Comparison of ENCODE assay signal across 17 cellular contexts in the genomic region with DNA sequence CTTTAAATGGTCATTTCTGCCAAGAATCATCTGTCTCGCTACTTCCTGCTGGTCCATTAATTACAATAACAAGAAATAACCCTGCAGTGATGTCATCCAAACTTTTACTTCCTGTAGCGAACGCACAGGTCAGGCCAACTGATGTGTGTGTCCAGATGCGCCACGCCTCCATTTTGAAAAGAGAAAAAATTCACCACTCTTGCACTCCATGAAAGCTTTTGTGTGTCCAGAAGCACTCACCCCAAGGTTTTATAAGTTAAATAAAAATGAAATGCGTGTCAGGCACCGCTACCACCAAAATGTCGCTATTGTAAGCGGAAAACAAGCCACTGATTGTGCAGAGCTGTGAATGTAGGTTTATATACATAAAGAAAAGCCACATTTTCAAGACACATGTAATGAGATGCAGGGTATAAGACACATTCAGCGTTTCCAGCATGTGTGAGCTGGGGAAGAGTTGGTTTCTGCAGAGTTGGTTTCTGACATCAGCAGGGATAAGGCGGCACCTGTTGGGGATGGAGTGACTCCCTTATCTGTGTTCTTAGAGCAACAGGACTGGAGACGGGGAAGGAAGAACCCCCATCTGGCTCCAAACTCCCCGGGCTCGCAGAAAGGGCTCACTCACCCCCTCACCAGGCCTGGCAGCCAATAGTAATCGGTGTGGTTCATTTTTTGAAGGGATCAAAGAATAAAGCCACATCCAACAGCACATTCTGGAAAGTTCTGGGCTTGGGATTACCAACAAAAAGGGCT.
A peak's percentile ranks its signal among the peaks of the same experiment; 100 is the strongest.
DNase-seq lines count a peak whose midpoint lies in the region; ATAC-seq and TF ChIP-seq lines count a peak whose summit lies in the region.
"Had no signal": no experiment of that assay in that cellular context is flagged by ENCODE, and none has a peak within 500 bp of the region (broad histone marks: within the 10 kb centered on the region; RNA-seq: fewer than 3 reads in every experiment).

No MANE protein-coding gene starts in this region.

- no peak for ATAC-seq in lung (ENCODE audit: insufficient read depth, low FRiP score)
- ATAC-seq in GM19023 (IDR thresholded peaks at IDR 0.05; ENCODE audit: unreplicated experiment) = no peak
- ATAC-seq: naive thymus-derived CD8-positive, alpha-beta T cell had no signal

- 72 to 79% methylated on average over 15 of the region's 15 CpGs for WGBS in lung, 2 donors

- H3K9ac ChIP-seq in subcutaneous abdominal adipose tissue (ENCODE audit: low read length in 5 of 5) = no peak overlapping the region

- no peak for TF ChIP-seq CTCF in RWPE1 (conservative IDR thresholded peaks at IDR 0.05; ENCODE audit: low read depth)
- TF ChIP-seq CTCF in fibroblast of pulmonary artery (IDR thresholded peaks at IDR 0.05; ENCODE audit: low read length, missing control alignments) = no peak
- no peak for TF ChIP-seq CTCF in lung (IDR thresholded peaks at IDR 0.05; ENCODE audit: control extremely low read depth, extremely low read depth)
- TF ChIP-seq CTCF in tibial artery (IDR thresholded peaks at IDR 0.05) = no peak

- H3K27me3 ChIP-seq in lung (ENCODE audit: control insufficient read depth, insufficient read depth) (no peaks in the 10 kb centered on the region), subcutaneous abdominal adipose tissue (ENCODE audit: control insufficient read depth in 5 of 5, insufficient read depth in 4 of 5, low read length in 5 of 5) (no peaks in the 10 kb centered on the region), tibial artery (no peaks in the 10 kb centered on the region)
- H3K27me3 ChIP-seq: ascending aorta had no signal

- H3K4me1 ChIP-seq in lung (ENCODE audit: control insufficient read depth in 2 of 2, insufficient read depth in 2 of 2, low read length in 2 of 2) (peaks cover 10 to 16% of the 10 kb centered on the region in 2 donors), subcutaneous abdominal adipose tissue (ENCODE audit: control insufficient read depth in 5 of 5, insufficient read depth in 5 of 5, low read length in 5 of 5) (peaks cover 0 to 14% (median 0%) of the 10 kb centered on the region in 5 donors), tibial artery (peaks cover 0 to 15% (median 6%) of the 10 kb centered on the region in 4 donors)

- H3K9me3 ChIP-seq in lung (ENCODE audit: control insufficient read depth in 2 of 2, insufficient read depth in 1 of 2, low read length in 1 of 2) = no peaks in the 10 kb centered on the region
- no peaks in the 10 kb centered on the region for H3K9me3 ChIP-seq in subcutaneous abdominal adipose tissue (ENCODE audit: control insufficient read depth in 5 of 5, low read length in 5 of 5)
- no peaks in the 10 kb centered on the region for H3K9me3 ChIP-seq in tibial artery
- H3K9me3 ChIP-seq: ascending aorta had no signal

- CTCF ChIA-PET in RWPE1 (lab: Yijun Ruan, JAX) = interaction anchor here (0.6 kb wide), 1 partner anchor 224 kb away, joined by 3 read pairs; no protein-coding TSS in a partner anchor

- intact Hi-C loops in tibial artery (cut with DNase I; ENCODE audit: low total_unique reads) = no loop called here

- DNase-seq in RWPE1 (ENCODE audit: low spot score) (no peak), fibroblast of pulmonary artery (ENCODE audit: low read depth) (peak; percentile 38), lung (ENCODE audit: low spot score) (no peak), tibial artery (no peak)
- DNase-seq in activated naive CD4-positive, alpha-beta T cell treated with anti-CD3 and anti-CD28 coated beads, Interleukin-2, amount 50 U/mL, for 16 hours = no peak
- DNase-seq in stimulated activated CD8-positive, alpha-beta memory T cell treated with anti-CD3 and anti-CD28 coated beads, Interleukin-4, amount 100 ng/mL, for 48 hours = no peak
- DNase-seq: activated effector memory CD4-positive, alpha-beta T cell treated with Interleukin-2 at 50 U/mL for 16 hours; DMS153; effector memory CD4-positive, alpha-beta T cell; kidney; NCI-H1105; NCI-H446 treated with DMSO at 0.1 percent for 48 hours had no signal

- H3K27ac ChIP-seq in RWPE1 = peak overlapping the region; percentile 13
- H3K27ac ChIP-seq in lung (ENCODE audit: low read depth in 1 of 2, low read length in 1 of 2) = peak overlapping the region; percentile 36 to 72
- H3K27ac ChIP-seq in subcutaneous abdominal adipose tissue (ENCODE audit: low read depth, low read length) = peak overlapping the region; percentile 7
- no peak overlapping the region for H3K27ac ChIP-seq in tibial artery

- POLR2A ChIA-PET in RWPE1 (lab: Yijun Ruan, JAX; ENCODE audit: low non-redundant PET) = no interaction called here

- H3K36me3 ChIP-seq in lung (ENCODE audit: control insufficient read depth in 2 of 2, insufficient read depth in 2 of 2, low read length in 2 of 2) (peaks cover 0 to 16% of the 10 kb centered on the region in 2 donors), subcutaneous abdominal adipose tissue (ENCODE audit: control insufficient read depth in 5 of 5, insufficient read depth in 5 of 5, low read length in 5 of 5) (peaks cover 0 to 19% (median 5%) of the 10 kb centered on the region in 5 donors), tibial artery (peaks cover 0 to 18% (median 10%) of the 10 kb centered on the region in 3 donors)

- H3K4me3 ChIP-seq in fibroblast of pulmonary artery (replicated peaks; ENCODE audit: low read depth, low read length) (no peak overlapping the region), lung (no peak overlapping the region), subcutaneous abdominal adipose tissue (ENCODE audit: low read depth in 1 of 5, low read length in 5 of 5) (peak overlapping the region in 1 of 5 donors; percentile 7), tibial artery (no peak overlapping the region)
- H3K4me3 ChIP-seq: ascending aorta, skin epidermis had no signal

Comparison
In these comparisons a context has a peak if more than half of its experiments do, and no peak if none do; other contexts are left out.
1. H3K27ac ChIP-seq: peak in RWPE1 (single experiment), lung (2 of 2) and subcutaneous abdominal adipose tissue (single experiment); none in tibial artery (0 of 2).